In genomic region chr14:58501214-58501816, GRCh38 we compare ENCODE assay signal across 8 cellular contexts.
A peak's percentile ranks its signal among the peaks of the same experiment; 100 is the strongest.
DNase-seq lines count a peak whose midpoint lies in the region; ATAC-seq and TF ChIP-seq lines count a peak whose summit lies in the region.

No MANE protein-coding gene starts in this region.

- H2BK5ac ChIP-seq in trophoblast cell (ENCODE audit: low read depth, low read length, poor library complexity) = no peak overlapping the region

- BruUV-seq in A673 (replicated peaks; lab: Mats Ljungman, UMichigan) = no TSS peak

- H3K4me2 ChIP-seq in trophoblast cell (ENCODE audit: low read length) = no peak overlapping the region

- no peaks in the 10 kb centered on the region for H3K79me2 ChIP-seq in trophoblast cell (ENCODE audit: control insufficient read depth, insufficient read depth, low read length, poor library complexity)

- H3K4me1 ChIP-seq in A673 (ENCODE audit: insufficient read depth, low read length, poor library complexity, severe bottlenecking) (no peaks in the 10 kb centered on the region), trophoblast cell (ENCODE audit: control insufficient read depth in 1 of 2, insufficient read depth in 2 of 2, low read length in 2 of 2) (no peaks in the 10 kb centered on the region)

- H3K14ac ChIP-seq in trophoblast cell (ENCODE audit: low read length) = no peak overlapping the region

- H3K4me1 Mint-ChIP-seq in activated B cell treated with CpG ODN at 0.5 μM for 24 hours = no peaks in the 10 kb centered on the region

- no peak overlapping the region for H2AK5ac ChIP-seq in trophoblast cell (ENCODE audit: low read length)

- H4K12ac ChIP-seq in trophoblast cell (ENCODE audit: low read depth, low read length) = no peak overlapping the region

- H3K36me3 ChIP-seq in A673 (ENCODE audit: insufficient read depth, low read length, poor library complexity, severe bottlenecking) = peaks cover 10% of the 10 kb centered on the region
- H3K36me3 ChIP-seq in GM06990 (ENCODE audit: control insufficient read depth, insufficient read depth, low read length) = peaks cover 1% of the 10 kb centered on the region
- H3K36me3 ChIP-seq in trophoblast cell (ENCODE audit: control insufficient read depth in 1 of 2, insufficient read depth in 2 of 2, low read length in 2 of 2) = peaks cover 4 to 8% of the 10 kb centered on the region in 2 experiments

- TF ChIP-seq CTCF in A673 (conservative IDR thresholded peaks at IDR 0.05; ENCODE audit: low read depth, low read length) (peak; percentile 89), GM06990 (IDR thresholded peaks at IDR 0.05; ENCODE audit: insufficient read depth, low read length, poor library complexity, severe bottlenecking) (peak; percentile 68), activated B cell treated with CpG ODN at 0.5 μM for 24 hours (IDR thresholded peaks at IDR 0.05) (no peak)

- H3K23ac ChIP-seq in trophoblast cell (ENCODE audit: low read length) = no peak overlapping the region

- POLR2A ChIA-PET in A673 (lab: Charles Lee; ENCODE audit: low non-redundant PET) = interaction anchor here (0.5 to 0.7 kb wide), 3 partner anchors 136 to 331 kb away, joined by 3 to 17 read pairs (median 5); no protein-coding TSS in a partner anchor
- POLR2A ChIA-PET in activated B cell treated with CpG ODN at 0.5 μM for 24 hours (lab: Charles Lee) = interaction anchor here (1.1 kb wide), 1 partner anchor 74 kb away, joined by 4 read pairs; the partner anchor contains the start of genes KIAA0586 and TIMM9

- no peak overlapping the region for H3K4me3 ChIP-seq in A673 (ENCODE audit: low read depth, low read length, poor library complexity, severe bottlenecking)
- no peak overlapping the region for H3K4me3 ChIP-seq in GM06990 (replicated peaks; ENCODE audit: low read depth, low read length)
- no peak overlapping the region for H3K4me3 ChIP-seq in trophoblast cell (ENCODE audit: low read depth, low read length)

- H3K4me3 Mint-ChIP-seq in activated B cell treated with CpG ODN at 0.5 μM for 24 hours = no peak overlapping the region

- peaks cover 27% of the 10 kb centered on the region for H3K36me3 Mint-ChIP-seq in activated B cell treated with CpG ODN at 0.5 μM for 24 hours (ENCODE audit: low read depth)

- no peak overlapping the region for H4K91ac ChIP-seq in trophoblast cell (ENCODE audit: low read depth, low read length)

- no peak overlapping the region for H2AFZ ChIP-seq in trophoblast cell (ENCODE audit: insufficient read depth, low read length, poor library complexity)

- H3K9me3 ChIP-seq in A673 (ENCODE audit: low read depth, low read length, poor library complexity, severe bottlenecking) (no peaks in the 10 kb centered on the region), trophoblast cell (ENCODE audit: insufficient read depth, low read depth, low read length) (no peaks in the 10 kb centered on the region)

- H3K27ac Mint-ChIP-seq in activated B cell treated with CpG ODN at 0.5 μM for 24 hours = no peak overlapping the region

- H2BK120ac ChIP-seq in trophoblast cell (ENCODE audit: insufficient read depth, low read length, poor library complexity) = no peak overlapping the region

- CTCF ChIA-PET in A673 (lab: Charles Lee) = interaction anchor here (0.6 to 1.6 kb wide), 14 partner anchors 12 to 947 kb away, joined by 3 to 23 read pairs (median 4); partner anchors contain the start of gene DACT1
- CTCF ChIA-PET in activated B cell treated with CpG ODN at 0.5 μM for 24 hours (lab: Charles Lee) = interaction anchor here (0.6 to 3.3 kb wide), 27 partner anchors 9 to 943 kb away, joined by 3 to 26 read pairs (median 4); partner anchors contain the start of genes DACT1 and TOMM20L

- H2BK12ac ChIP-seq in trophoblast cell (ENCODE audit: low read length) = no peak overlapping the region

- no peak overlapping the region for H3K9ac ChIP-seq in trophoblast cell (ENCODE audit: low read length)

- no peak overlapping the region for H3K27ac ChIP-seq in A673 (ENCODE audit: low read depth, low read length, poor library complexity, severe bottlenecking)
- no peak overlapping the region for H3K27ac ChIP-seq in trophoblast cell (ENCODE audit: low read depth, low read length)

- H3K4ac ChIP-seq in trophoblast cell (ENCODE audit: low read depth, low read length) = no peak overlapping the region

- H4K8ac ChIP-seq in trophoblast cell (ENCODE audit: low read depth, low read length) = no peak overlapping the region

- peak; percentile 61 for ATAC-seq in HG03097 (IDR thresholded peaks at IDR 0.05; ENCODE audit: low FRiP score, unreplicated experiment)
- ATAC-seq in activated B cell treated with CpG ODN at 0.5 μM for 24 hours (ENCODE audit: low read depth) = peak; percentile 71

- DNase-seq in A673 (ENCODE audit: low spot score) (peak; percentile 74), GM06990 (ENCODE audit: extremely low read depth, insufficient read length) (peak; percentile 11), NCI-H2196 (lab: John Stamatoyannopoulos, UW; ENCODE audit: unreplicated experiment) (peak; percentile 64), activated B cell treated with CpG ODN at 0.5 μM for 24 hours (no peak), glomerular endothelial cell (ENCODE audit: extremely low read depth, low read depth, low spot score) (peak; percentile 42), trophoblast cell (peak; percentile 35 to 88), GOT3 (lab: John Stamatoyannopoulos, UW) (no peak)

- no peaks in the 10 kb centered on the region for H3K79me1 ChIP-seq in trophoblast cell (ENCODE audit: low read length)

- no peak overlapping the region for H3K18ac ChIP-seq in trophoblast cell (ENCODE audit: low read length)

- no peaks in the 10 kb centered on the region for H3K27me3 Mint-ChIP-seq in activated B cell treated with CpG ODN at 0.5 μM for 24 hours

- H3K27me3 ChIP-seq in A673 (replicated peaks; ENCODE audit: insufficient read depth, low read depth, low read length, poor library complexity) (no peaks in the 10 kb centered on the region), GM06990 (replicated peaks; ENCODE audit: control insufficient read depth, insufficient read depth, low read length) (no peaks in the 10 kb centered on the region), trophoblast cell (ENCODE audit: insufficient read depth, low read length) (no peaks in the 10 kb centered on the region)

- intact Hi-C loops in A673 (cut with micrococcal nuclease; ENCODE audit: unreplicated experiment) (loop anchor here (1.0 to 10.0 kb wide), 4 partner anchors 136 to 621 kb away; partner anchors contain the start of gene DACT1), activated B cell treated with CpG ODN at 0.5 μM for 24 hours (cut with micrococcal nuclease) (loop anchor here (1.0 to 10.0 kb wide), 8 partner anchors 136 to 1683 kb away; partner anchors contain the start of genes CCDC175 and DACT1)

- H3K9me3 Mint-ChIP-seq in activated B cell treated with CpG ODN at 0.5 μM for 24 hours = no peaks in the 10 kb centered on the region

- WGBS in trophoblast cell (ENCODE audit: extremely low coverage, insufficient coverage, insufficient read length) = no CpG with 5 or more reads among the region's 3 CpGs

Comparison
In these comparisons a context has a peak if more than half of its experiments do, and no peak if none do; other contexts are left out.
1. DNase-seq: peak in A673 (single experiment), GM06990 (single experiment), NCI-H2196 (single experiment), glomerular endothelial cell (single experiment) and trophoblast cell (2 of 2); none in activated B cell treated with CpG ODN at 0.5 μM for 24 hours (single experiment) and GOT3 (single experiment).